1 cellular context compared by ENCODE assay signal in the genomic region with DNA sequence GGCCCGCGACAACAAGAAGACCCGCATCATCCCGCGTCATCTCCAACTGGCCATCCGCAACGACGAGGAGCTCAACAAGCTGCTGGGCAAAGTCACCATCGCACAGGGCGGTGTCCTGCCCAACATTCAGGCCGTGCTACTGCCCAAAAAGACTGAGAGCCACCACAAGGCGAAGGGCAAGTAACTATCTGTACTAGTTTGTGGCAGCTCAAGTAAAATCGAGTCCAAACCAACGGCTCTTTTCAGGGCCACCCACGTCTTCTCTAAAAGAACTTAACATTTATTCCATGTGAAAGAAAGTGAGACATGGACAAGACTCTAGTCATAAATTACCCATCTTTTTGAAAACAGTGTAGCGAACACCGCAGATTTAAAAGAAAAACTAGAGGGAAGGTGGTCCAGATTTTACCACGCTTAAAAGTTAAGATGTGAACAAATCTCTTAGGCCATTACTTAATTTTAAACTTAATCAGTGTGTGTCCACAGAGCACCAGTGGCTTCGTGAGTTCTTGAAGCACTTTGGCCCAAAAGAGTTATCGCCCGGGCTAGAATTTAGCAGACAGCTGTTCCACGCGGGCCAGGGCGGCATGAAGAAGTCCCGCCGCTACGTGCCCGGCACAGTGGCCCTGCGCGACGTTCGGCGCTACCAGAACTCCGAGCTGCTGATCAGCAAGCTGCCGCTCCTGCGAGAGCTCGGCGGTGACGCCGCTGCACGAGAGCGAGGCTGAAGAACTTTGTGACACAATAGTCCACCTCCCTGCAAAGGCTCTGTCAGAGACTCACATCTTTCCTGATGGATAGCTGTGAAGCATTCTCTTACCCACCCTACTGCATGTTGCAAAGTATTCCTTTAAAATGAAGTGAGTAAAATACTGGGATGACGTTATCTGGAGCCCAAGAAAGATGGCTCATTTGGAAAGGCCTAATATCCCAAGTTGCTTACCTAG.
TF ChIP-seq lines count a peak whose summit lies in the region.

No MANE protein-coding gene starts in this region.

TF ChIP-seq in GM12878, 131 proteins besides CTCF, POLR2A, EP300 and RAD21 (continued from another document and continues in another):
- TF ChIP-seq, protein P1, sequence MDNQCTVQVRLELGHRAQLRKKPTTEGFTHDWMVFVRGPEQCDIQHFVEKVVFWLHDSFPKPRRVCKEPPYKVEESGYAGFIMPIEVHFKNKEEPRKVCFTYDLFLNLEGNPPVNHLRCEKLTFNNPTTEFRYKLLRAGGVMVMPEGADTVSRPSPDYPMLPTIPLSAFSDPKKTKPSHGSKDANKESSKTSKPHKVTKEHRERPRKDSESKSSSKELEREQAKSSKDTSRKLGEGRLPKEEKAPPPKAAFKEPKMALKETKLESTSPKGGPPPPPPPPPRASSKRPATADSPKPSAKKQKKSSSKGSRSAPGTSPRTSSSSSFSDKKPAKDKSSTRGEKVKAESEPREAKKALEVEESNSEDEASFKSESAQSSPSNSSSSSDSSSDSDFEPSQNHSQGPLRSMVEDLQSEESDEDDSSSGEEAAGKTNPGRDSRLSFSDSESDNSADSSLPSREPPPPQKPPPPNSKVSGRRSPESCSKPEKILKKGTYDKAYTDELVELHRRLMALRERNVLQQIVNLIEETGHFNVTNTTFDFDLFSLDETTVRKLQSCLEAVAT (IDR thresholded peaks at IDR 0.05): peak; percentile 98
- no peak for TF ChIP-seq MEF2B (IDR thresholded peaks at IDR 0.05; ENCODE audit: partially characterized antibody, poor library complexity, severe bottlenecking)
- TF ChIP-seq TCF12 (IDR thresholded peaks at IDR 0.05; ENCODE audit: low read depth, low read length): peak; percentile 66; the same call in 1 of the 2 replicates
- TF ChIP-seq SRF (IDR thresholded peaks at IDR 0.05; ENCODE audit: low read depth in 2 of 2, low read length in 2 of 2): 0 out of 4 replicates have a peak, but pooled peaks of 1 of the 2 experiments have one; percentile 49
- no peak for TF ChIP-seq ZNF274 (IDR thresholded peaks at IDR 0.05; ENCODE audit: insufficient read depth, insufficient read length)
- peak; percentile 46; the same call in 1 of the 2 replicates for TF ChIP-seq ZBTB11 (CRISPR knock-in tag; IDR thresholded peaks at IDR 0.05)
- TF ChIP-seq ELK1 (IDR thresholded peaks at IDR 0.05; ENCODE audit: low read depth, low read length): no peak
- TF ChIP-seq SPI1 (IDR thresholded peaks at IDR 0.05; ENCODE audit: borderline replicate concordance, insufficient read depth, low read depth, low read length): no peak
- no peak for TF ChIP-seq GABPA (IDR thresholded peaks at IDR 0.05; ENCODE audit: low read depth)
- TF ChIP-seq CEBPB (IDR thresholded peaks at IDR 0.05; ENCODE audit: borderline replicate concordance in 1 of 2, low read depth in 2 of 2, low read length in 2 of 2): no peak
- no peak for TF ChIP-seq ZNF24 (IDR thresholded peaks at IDR 0.05)
- no peak for TF ChIP-seq GATAD2B (conservative IDR thresholded peaks at IDR 0.05; ENCODE audit: low read depth)
- TF ChIP-seq, protein P2, sequence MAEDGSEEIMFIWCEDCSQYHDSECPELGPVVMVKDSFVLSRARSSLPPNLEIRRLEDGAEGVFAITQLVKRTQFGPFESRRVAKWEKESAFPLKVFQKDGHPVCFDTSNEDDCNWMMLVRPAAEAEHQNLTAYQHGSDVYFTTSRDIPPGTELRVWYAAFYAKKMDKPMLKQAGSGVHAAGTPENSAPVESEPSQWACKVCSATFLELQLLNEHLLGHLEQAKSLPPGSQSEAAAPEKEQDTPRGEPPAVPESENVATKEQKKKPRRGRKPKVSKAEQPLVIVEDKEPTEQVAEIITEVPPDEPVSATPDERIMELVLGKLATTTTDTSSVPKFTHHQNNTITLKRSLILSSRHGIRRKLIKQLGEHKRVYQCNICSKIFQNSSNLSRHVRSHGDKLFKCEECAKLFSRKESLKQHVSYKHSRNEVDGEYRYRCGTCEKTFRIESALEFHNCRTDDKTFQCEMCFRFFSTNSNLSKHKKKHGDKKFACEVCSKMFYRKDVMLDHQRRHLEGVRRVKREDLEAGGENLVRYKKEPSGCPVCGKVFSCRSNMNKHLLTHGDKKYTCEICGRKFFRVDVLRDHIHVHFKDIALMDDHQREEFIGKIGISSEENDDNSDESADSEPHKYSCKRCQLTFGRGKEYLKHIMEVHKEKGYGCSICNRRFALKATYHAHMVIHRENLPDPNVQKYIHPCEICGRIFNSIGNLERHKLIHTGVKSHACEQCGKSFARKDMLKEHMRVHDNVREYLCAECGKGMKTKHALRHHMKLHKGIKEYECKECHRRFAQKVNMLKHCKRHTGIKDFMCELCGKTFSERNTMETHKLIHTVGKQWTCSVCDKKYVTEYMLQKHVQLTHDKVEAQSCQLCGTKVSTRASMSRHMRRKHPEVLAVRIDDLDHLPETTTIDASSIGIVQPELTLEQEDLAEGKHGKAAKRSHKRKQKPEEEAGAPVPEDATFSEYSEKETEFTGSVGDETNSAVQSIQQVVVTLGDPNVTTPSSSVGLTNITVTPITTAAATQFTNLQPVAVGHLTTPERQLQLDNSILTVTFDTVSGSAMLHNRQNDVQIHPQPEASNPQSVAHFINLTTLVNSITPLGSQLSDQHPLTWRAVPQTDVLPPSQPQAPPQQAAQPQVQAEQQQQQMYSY (CRISPR knock-in tag; IDR thresholded peaks at IDR 0.05): peak; percentile 95
- peak; percentile 74; the same call in 1 of the 2 replicates for TF ChIP-seq CREB1 (IDR thresholded peaks at IDR 0.05; ENCODE audit: low read depth)
- TF ChIP-seq PBX3 (IDR thresholded peaks at IDR 0.05; ENCODE audit: insufficient replicate concordance, low read depth, low read length): no peak
- TF ChIP-seq TCF7 (IDR thresholded peaks at IDR 0.05; ENCODE audit: borderline replicate concordance): no peak
- TF ChIP-seq ZNF217 (IDR thresholded peaks at IDR 0.05): no peak
- TF ChIP-seq CHD1 (IDR thresholded peaks at IDR 0.05; ENCODE audit: low read depth, low read length): peak; percentile 94; the same call in 1 of the 2 replicates
- no peak for TF ChIP-seq SP1 (IDR thresholded peaks at IDR 0.05; ENCODE audit: low read depth, low read length)
- TF ChIP-seq CHD4 (IDR thresholded peaks at IDR 0.05): no peak
- peak; percentile 75 for TF ChIP-seq MXI1 (IDR thresholded peaks at IDR 0.05; ENCODE audit: low read depth, low read length)
- peak; percentile 99 for TF ChIP-seq BACH1 (IDR thresholded peaks at IDR 0.05; ENCODE audit: borderline replicate concordance)
- no peak for TF ChIP-seq FOS (IDR thresholded peaks at IDR 0.05; ENCODE audit: borderline replicate concordance, extremely low read depth, insufficient read length)
- no peak for TF ChIP-seq SUPT20H (IDR thresholded peaks at IDR 0.05; ENCODE audit: borderline replicate concordance, control insufficient read depth, low read depth, low read length)
- peak; percentile 21; the same call in 1 of the 2 replicates for TF ChIP-seq PKNOX1 (IDR thresholded peaks at IDR 0.05)
- TF ChIP-seq POLR2AphosphoS5 (IDR thresholded peaks at IDR 0.05; ENCODE audit: low read length): peak; percentile 89
- no peak for TF ChIP-seq ASH2L (IDR thresholded peaks at IDR 0.05; ENCODE audit: borderline replicate concordance, low read depth)
- no peak for TF ChIP-seq RCOR1 (conservative IDR thresholded peaks at IDR 0.05; ENCODE audit: low read depth, low read length)
- TF ChIP-seq HDAC6 (IDR thresholded peaks at IDR 0.05; ENCODE audit: unreplicated experiment): no peak
- TF ChIP-seq FOXK2 (IDR thresholded peaks at IDR 0.05): no peak
- TF ChIP-seq, protein P3, sequence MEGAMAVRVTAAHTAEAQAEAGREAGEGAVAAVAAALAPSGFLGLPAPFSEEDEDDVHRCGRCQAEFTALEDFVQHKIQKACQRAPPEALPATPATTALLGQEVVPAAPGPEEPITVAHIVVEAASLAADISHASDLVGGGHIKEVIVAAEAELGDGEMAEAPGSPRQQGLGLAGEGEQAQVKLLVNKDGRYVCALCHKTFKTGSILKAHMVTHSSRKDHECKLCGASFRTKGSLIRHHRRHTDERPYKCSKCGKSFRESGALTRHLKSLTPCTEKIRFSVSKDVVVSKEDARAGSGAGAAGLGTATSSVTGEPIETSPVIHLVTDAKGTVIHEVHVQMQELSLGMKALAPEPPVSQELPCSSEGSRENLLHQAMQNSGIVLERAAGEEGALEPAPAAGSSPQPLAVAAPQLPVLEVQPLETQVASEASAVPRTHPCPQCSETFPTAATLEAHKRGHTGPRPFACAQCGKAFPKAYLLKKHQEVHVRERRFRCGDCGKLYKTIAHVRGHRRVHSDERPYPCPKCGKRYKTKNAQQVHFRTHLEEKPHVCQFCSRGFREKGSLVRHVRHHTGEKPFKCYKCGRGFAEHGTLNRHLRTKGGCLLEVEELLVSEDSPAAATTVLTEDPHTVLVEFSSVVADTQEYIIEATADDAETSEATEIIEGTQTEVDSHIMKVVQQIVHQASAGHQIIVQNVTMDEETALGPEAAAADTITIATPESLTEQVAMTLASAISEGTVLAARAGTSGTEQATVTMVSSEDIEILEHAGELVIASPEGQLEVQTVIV (IDR thresholded peaks at IDR 0.05; ENCODE audit: borderline replicate concordance, partially characterized antibody): no peak
- TF ChIP-seq, protein P4, sequence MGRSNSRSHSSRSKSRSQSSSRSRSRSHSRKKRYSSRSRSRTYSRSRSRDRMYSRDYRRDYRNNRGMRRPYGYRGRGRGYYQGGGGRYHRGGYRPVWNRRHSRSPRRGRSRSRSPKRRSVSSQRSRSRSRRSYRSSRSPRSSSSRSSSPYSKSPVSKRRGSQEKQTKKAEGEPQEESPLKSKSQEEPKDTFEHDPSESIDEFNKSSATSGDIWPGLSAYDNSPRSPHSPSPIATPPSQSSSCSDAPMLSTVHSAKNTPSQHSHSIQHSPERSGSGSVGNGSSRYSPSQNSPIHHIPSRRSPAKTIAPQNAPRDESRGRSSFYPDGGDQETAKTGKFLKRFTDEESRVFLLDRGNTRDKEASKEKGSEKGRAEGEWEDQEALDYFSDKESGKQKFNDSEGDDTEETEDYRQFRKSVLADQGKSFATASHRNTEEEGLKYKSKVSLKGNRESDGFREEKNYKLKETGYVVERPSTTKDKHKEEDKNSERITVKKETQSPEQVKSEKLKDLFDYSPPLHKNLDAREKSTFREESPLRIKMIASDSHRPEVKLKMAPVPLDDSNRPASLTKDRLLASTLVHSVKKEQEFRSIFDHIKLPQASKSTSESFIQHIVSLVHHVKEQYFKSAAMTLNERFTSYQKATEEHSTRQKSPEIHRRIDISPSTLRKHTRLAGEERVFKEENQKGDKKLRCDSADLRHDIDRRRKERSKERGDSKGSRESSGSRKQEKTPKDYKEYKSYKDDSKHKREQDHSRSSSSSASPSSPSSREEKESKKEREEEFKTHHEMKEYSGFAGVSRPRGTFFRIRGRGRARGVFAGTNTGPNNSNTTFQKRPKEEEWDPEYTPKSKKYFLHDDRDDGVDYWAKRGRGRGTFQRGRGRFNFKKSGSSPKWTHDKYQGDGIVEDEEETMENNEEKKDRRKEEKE (IDR thresholded peaks at IDR 0.05): peak; percentile 40; the same call in 1 of the 2 replicates
- TF ChIP-seq NR2C1 (IDR thresholded peaks at IDR 0.05): no peak
- TF ChIP-seq PAX5 (IDR thresholded peaks at IDR 0.05; ENCODE audit: borderline replicate concordance, low read depth, low read length): peak; percentile 71; the same call in 1 of the 2 replicates
- TF ChIP-seq CBFB (IDR thresholded peaks at IDR 0.05; ENCODE audit: low read depth): no peak; the same call in 1 of the 2 replicates
- TF ChIP-seq EGR1 (IDR thresholded peaks at IDR 0.05; ENCODE audit: borderline replicate concordance in 1 of 2, low read depth in 2 of 2, low read length in 2 of 2): no peak; a peak in 1 of 3 replicates
- no peak for TF ChIP-seq EZH2 (IDR thresholded peaks at IDR 0.05; ENCODE audit: borderline replicate concordance, control insufficient read depth, low read depth, low read length)
